In the genomic region with DNA sequence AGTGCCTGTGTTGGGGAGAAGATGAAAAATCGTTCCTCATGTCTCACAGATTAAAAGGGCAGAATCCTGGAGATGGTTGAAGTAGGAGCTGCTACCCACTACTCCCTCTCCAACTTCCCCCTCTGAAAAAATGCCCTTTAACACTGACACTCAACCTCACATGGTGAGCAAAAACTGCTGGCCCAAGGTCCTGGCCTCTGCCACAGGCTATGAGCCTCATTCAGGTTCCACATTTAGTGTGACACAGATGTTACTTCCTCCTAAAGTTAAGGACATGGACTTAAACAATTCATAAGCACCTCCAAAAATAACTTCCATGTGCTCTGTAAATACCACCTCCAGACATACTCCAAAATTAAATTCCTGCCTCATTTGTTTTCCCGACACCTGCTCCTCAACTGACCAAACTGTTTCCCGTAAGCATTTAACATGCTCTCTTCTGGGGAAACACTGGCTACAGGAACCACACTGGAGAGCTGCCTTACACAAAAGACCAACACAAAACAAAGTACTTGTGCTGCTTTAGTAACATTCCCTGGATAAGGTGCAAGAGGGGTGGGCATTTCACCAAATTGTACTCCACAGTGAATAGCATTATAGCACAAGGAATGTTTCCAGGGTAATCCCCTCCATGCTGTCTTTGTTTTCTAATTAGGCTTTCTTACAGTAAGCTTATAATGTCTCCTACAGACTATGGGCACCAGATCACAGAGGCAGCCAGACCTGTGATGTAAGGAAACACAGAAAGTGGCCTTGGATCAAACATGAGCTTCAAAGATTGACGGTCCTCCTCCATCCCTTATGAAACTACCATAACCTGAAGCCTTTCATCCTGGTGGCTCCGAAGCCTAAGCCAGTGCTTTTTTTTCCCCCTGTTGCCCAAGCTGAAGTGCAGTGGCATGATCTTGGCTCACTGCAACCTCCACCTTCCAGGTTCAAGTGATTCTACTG, we compare ENCODE assay signal across 10 cellular contexts. TPM values are rescaled to one million over a fixed set of nuclear protein-coding genes. Genes with fewer than 3 reads are reported as not detected.
A peak's percentile ranks its signal among the peaks of the same experiment; 100 is the strongest.
DNase-seq lines count a peak whose midpoint lies in the region; FAIRE-seq lines count a peak whose summit lies in the region.
"Had no signal": no experiment of that assay in that cellular context is flagged by ENCODE, and none has a peak within 500 bp of the region (broad histone marks: within the 10 kb centered on the region; RNA-seq: fewer than 3 reads in every experiment).

No MANE protein-coding gene starts in this region.

- H3K9me3 ChIP-seq in trophoblast cell (ENCODE audit: insufficient read depth, low read depth, low read length): peaks cover 1% of the 10 kb centered on the region
- no peaks in the 10 kb centered on the region for H3K9me3 ChIP-seq in small intestine (ENCODE audit: control insufficient read depth, low read depth)

- no peak overlapping the region for H2AFZ ChIP-seq in trophoblast cell (ENCODE audit: insufficient read depth, low read length, poor library complexity)

- no peak overlapping the region for H2AK5ac ChIP-seq in trophoblast cell (ENCODE audit: low read length)

- FAIRE-seq in small intestine (lab: Jason Lieb, UNC): no peak
- FAIRE-seq: islet of Langerhans had no signal

- no peak overlapping the region for H3K4me2 ChIP-seq in trophoblast cell (ENCODE audit: low read length)

- no peak overlapping the region for H3K18ac ChIP-seq in trophoblast cell (ENCODE audit: low read length)

- peaks cover 14% of the 10 kb centered on the region for H3K36me3 Mint-ChIP-seq in activated T-helper 1 cell treated with anti-CD3 and anti-CD28 coated beads, Interleukin-12 subunit alpha, Interleukin-12 subunit beta, Interleukin-2, Interleukin-4 antibody, amounts not matched to agents 30 ng/mL and 10 ng/mL and 1 ng/mL, durations not matched to agents 14 hours and 24 hours and 36 hours (ENCODE audit: low read depth)

- no peak overlapping the region for H3K14ac ChIP-seq in trophoblast cell (ENCODE audit: low read length)

- intact Hi-C loops in activated T-helper 1 cell treated with anti-CD3 and anti-CD28 coated beads, Interleukin-12 subunit alpha, Interleukin-12 subunit beta, Interleukin-2, Interleukin-4 antibody, amounts not matched to agents 30 ng/mL and 10 ng/mL and 1 ng/mL, durations not matched to agents 14 hours and 24 hours and 36 hours (cut with micrococcal nuclease): loop anchor here (10.0 kb wide), 1 partner anchor 370 kb away; the partner anchor contains the start of gene BBS10

- H2BK120ac ChIP-seq in trophoblast cell (ENCODE audit: insufficient read depth, low read length, poor library complexity): peak overlapping the region; percentile 62

- H2BK12ac ChIP-seq in trophoblast cell (ENCODE audit: low read length): peak overlapping the region; percentile 53

- no peak overlapping the region for H3K9ac ChIP-seq in trophoblast cell (ENCODE audit: low read length)

- H3K4ac ChIP-seq in trophoblast cell (ENCODE audit: low read depth, low read length): no peak overlapping the region

- no peaks in the 10 kb centered on the region for H3K36me3 ChIP-seq in trophoblast cell (ENCODE audit: control insufficient read depth in 1 of 2, insufficient read depth in 2 of 2, low read length in 2 of 2)
- H3K36me3 ChIP-seq in small intestine (ENCODE audit: control insufficient read depth in 2 of 2, insufficient read depth in 2 of 2, low read length in 2 of 2): no peaks in the 10 kb centered on the region

- H3K27ac Mint-ChIP-seq in activated T-helper 1 cell treated with anti-CD3 and anti-CD28 coated beads, Interleukin-12 subunit alpha, Interleukin-12 subunit beta, Interleukin-2, Interleukin-4 antibody, amounts not matched to agents 30 ng/mL and 10 ng/mL and 1 ng/mL, durations not matched to agents 14 hours and 24 hours and 36 hours: peak overlapping the region; percentile 2

- peaks cover 2 to 14% of the 10 kb centered on the region in 2 experiments for H3K4me1 ChIP-seq in trophoblast cell (ENCODE audit: control insufficient read depth in 1 of 2, insufficient read depth in 2 of 2, low read length in 2 of 2)
- peaks cover 0 to 14% of the 10 kb centered on the region in 2 donors for H3K4me1 ChIP-seq in small intestine (ENCODE audit: control insufficient read depth in 2 of 2, insufficient read depth in 1 of 2, low read depth in 1 of 2, low read length in 1 of 2)

- peaks cover 62% of the 10 kb centered on the region for H3K4me1 Mint-ChIP-seq in activated T-helper 1 cell treated with anti-CD3 and anti-CD28 coated beads, Interleukin-12 subunit alpha, Interleukin-12 subunit beta, Interleukin-2, Interleukin-4 antibody, amounts not matched to agents 30 ng/mL and 10 ng/mL and 1 ng/mL, durations not matched to agents 14 hours and 24 hours and 36 hours (ENCODE audit: low read depth)

- H3K4me3 ChIP-seq in trophoblast cell (ENCODE audit: low read depth, low read length): no peak overlapping the region
- no peak overlapping the region for H3K4me3 ChIP-seq in small intestine (ENCODE audit: low read depth in 1 of 2, low read length in 2 of 2)

- no peaks in the 10 kb centered on the region for H3K27me3 Mint-ChIP-seq in activated T-helper 1 cell treated with anti-CD3 and anti-CD28 coated beads, Interleukin-12 subunit alpha, Interleukin-12 subunit beta, Interleukin-2, Interleukin-4 antibody, amounts not matched to agents 30 ng/mL and 10 ng/mL and 1 ng/mL, durations not matched to agents 14 hours and 24 hours and 36 hours (ENCODE audit: insufficient read depth)

- H3K4me3 Mint-ChIP-seq in activated T-helper 1 cell treated with anti-CD3 and anti-CD28 coated beads, Interleukin-12 subunit alpha, Interleukin-12 subunit beta, Interleukin-2, Interleukin-4 antibody, amounts not matched to agents 30 ng/mL and 10 ng/mL and 1 ng/mL, durations not matched to agents 14 hours and 24 hours and 36 hours: no peak overlapping the region

- no peak overlapping the region for H2BK5ac ChIP-seq in trophoblast cell (ENCODE audit: low read depth, low read length, poor library complexity)

- H4K8ac ChIP-seq in trophoblast cell (ENCODE audit: low read depth, low read length): no peak overlapping the region

- DNase-seq in SIG-M5 treated with dmso at 0.1 percent for 504 hours (lab: John Stamatoyannopoulos, UW; ENCODE audit: unreplicated experiment) (peak; percentile 25), SIG-M5 (lab: John Stamatoyannopoulos, UW) (no peak), NCI-H2029 (lab: John Stamatoyannopoulos, UW) (peak; percentile 81), trophoblast cell (peak; percentile 30 to 37), NCI-H446 treated with DMSO at 0.1 percent for 48 hours (lab: John Stamatoyannopoulos, UW) (no peak), small intestine (no peak), iPS-NIHi7 (ENCODE audit: extremely low spot score) (no peak)
- DNase-seq in activated T-helper 1 cell treated with anti-CD3 and anti-CD28 coated beads, Interleukin-12 subunit alpha, Interleukin-12 subunit beta, Interleukin-2, Interleukin-4 antibody, amounts not matched to agents 30 ng/mL and 10 ng/mL and 1 ng/mL, durations not matched to agents 14 hours and 24 hours and 36 hours (ENCODE audit: low spot score): no peak
- DNase-seq: T-helper 1 cell had no signal

- H4K12ac ChIP-seq in trophoblast cell (ENCODE audit: low read depth, low read length): no peak overlapping the region

- H3K23ac ChIP-seq in trophoblast cell (ENCODE audit: low read length): no peak overlapping the region

- no CpG with 5 or more reads among the region's 5 CpGs for WGBS in trophoblast cell (ENCODE audit: extremely low coverage, insufficient coverage, insufficient read length)
- 81 to 94% (median 83%) methylated on average over 5 of the region's 5 CpGs for WGBS in small intestine, 3 donors

- H3K79me1 ChIP-seq in trophoblast cell (ENCODE audit: low read length): peaks cover 10% of the 10 kb centered on the region

- H3K27me3 ChIP-seq in trophoblast cell (ENCODE audit: insufficient read depth, low read length) (no peaks in the 10 kb centered on the region), small intestine (ENCODE audit: control insufficient read depth in 2 of 2, insufficient read depth in 2 of 2, low read length in 2 of 2) (no peaks in the 10 kb centered on the region)

- no peak overlapping the region for H3K27ac ChIP-seq in trophoblast cell (ENCODE audit: low read depth, low read length)
- H3K27ac ChIP-seq in small intestine (ENCODE audit: low read depth in 1 of 2, low read length in 1 of 2): no peak overlapping the region

- peaks cover 27% of the 10 kb centered on the region for H3K9me3 Mint-ChIP-seq in activated T-helper 1 cell treated with anti-CD3 and anti-CD28 coated beads, Interleukin-12 subunit alpha, Interleukin-12 subunit beta, Interleukin-2, Interleukin-4 antibody, amounts not matched to agents 30 ng/mL and 10 ng/mL and 1 ng/mL, durations not matched to agents 14 hours and 24 hours and 36 hours

- no peaks in the 10 kb centered on the region for H3K79me2 ChIP-seq in trophoblast cell (ENCODE audit: control insufficient read depth, insufficient read depth, low read length, poor library complexity)

- no peak overlapping the region for H4K91ac ChIP-seq in trophoblast cell (ENCODE audit: low read depth, low read length)

RNA-seq across cellular contexts. Expression of gene PHLDA1, which starts 57.0 kb away (rescaled TPM):
- 88.9 and 91.5 TPM in 2 replicates for total RNA-seq in activated T-helper 1 cell treated with anti-CD3 and anti-CD28 coated beads, Interleukin-12 subunit alpha, Interleukin-12 subunit beta, Interleukin-2, Interleukin-4 antibody, amounts not matched to agents 30 ng/mL and 10 ng/mL and 1 ng/mL, durations not matched to agents 14 hours and 24 hours and 36 hours
- polyA plus RNA-seq in trophoblast cell (2013): 3.8 and 4.5 TPM in 2 replicates
- 10 to 100 TPM in 1 of 3 donors, 1 to 10 TPM in 1, under 1 TPM in 1; 0.22 to 10.7 (median 2.2) TPM for polyA plus RNA-seq in small intestine

Comparison
In these comparisons a context has a peak if more than half of its experiments do, and no peak if none do; other contexts are left out.
1. DNase-seq: peak in SIG-M5 treated with dmso at 0.1 percent for 504 hours (single experiment), NCI-H2029 (single experiment) and trophoblast cell (2 of 2); none in SIG-M5 (single experiment), activated T-helper 1 cell treated with anti-CD3 and anti-CD28 coated beads, Interleukin-12 subunit alpha, Interleukin-12 subunit beta, Interleukin-2, Interleukin-4 antibody, amounts not matched to agents 30 ng/mL and 10 ng/mL and 1 ng/mL, durations not matched to agents 14 hours and 24 hours and 36 hours (single experiment), NCI-H446 treated with DMSO at 0.1 percent for 48 hours (single experiment), small intestine (single experiment) and iPS-NIHi7 (single experiment).